ENCODE assay signal across 9 cellular contexts in the genomic region with DNA sequence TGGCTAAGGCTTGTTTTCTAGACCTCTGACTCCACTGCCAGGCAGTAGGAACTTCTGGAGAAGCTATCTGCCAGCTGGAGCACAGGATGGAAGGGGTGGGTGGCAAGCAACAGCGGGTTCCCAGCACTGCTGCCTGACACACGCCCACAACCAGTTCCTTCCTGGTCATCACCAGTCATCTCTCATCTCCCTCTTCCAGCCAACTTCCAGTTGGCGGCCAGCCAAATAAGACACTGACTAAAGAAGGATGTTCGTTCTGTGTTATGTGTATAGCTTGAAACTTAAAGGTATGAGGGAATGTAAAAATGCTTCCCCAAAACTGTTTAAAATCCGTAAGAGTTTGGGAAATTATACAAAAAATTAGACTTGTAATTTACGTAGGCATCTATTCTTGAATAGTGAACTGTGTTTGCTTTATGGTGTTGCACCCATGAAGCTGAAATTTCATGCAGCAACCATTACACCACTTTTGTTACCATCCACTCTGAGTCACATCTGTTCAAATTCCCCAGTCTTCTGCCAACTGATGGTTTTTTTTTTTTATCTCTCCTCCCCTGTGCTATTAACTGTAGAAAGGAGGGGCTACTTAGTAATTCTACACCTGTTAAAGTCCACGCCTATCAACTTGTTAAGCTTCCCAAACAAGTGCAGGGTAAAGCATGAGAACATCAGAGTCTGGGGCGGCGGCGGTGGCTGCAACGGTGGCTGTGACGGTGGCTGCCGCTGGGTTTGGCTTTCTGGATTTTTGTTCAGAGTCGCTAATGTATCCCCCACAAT.
DNase-seq lines count a peak whose midpoint lies in the region; ATAC-seq and TF ChIP-seq lines count a peak whose summit lies in the region.
"Had no signal": no experiment of that assay in that cellular context is flagged by ENCODE, and none has a peak within 500 bp of the region (broad histone marks: within the 10 kb centered on the region; RNA-seq: fewer than 3 reads in every experiment).

No MANE protein-coding gene starts in this region.

- no peaks in the 10 kb centered on the region for H3K9me3 Mint-ChIP-seq in mesothelial cell of epicardium
- no peaks in the 10 kb centered on the region for H3K9me3 Mint-ChIP-seq in immature natural killer cell
- H3K9me3 Mint-ChIP-seq in stimulated activated naive B cell treated with anti-CD40 and anti-IgM and Interleukin-4, amounts not matched to agents 10 μg/mL and 1 μg/mL and 100 μg/mL, for 72 hours: no peaks in the 10 kb centered on the region
- H3K9me3 Mint-ChIP-seq: memory B cell had no signal

- H3K4me3 ChIP-seq in HFF-Myc (replicated peaks; ENCODE audit: low read depth, low read length): no peak overlapping the region
- H3K4me3 ChIP-seq in choroid plexus epithelial cell (ENCODE audit: low read depth, low read length): no peak overlapping the region

- TF ChIP-seq CTCF in HFF-Myc (IDR thresholded peaks at IDR 0.05; ENCODE audit: low read depth, low read length, missing control alignments): no peak
- TF ChIP-seq CTCF in choroid plexus epithelial cell (conservative IDR thresholded peaks at IDR 0.05; ENCODE audit: low read depth, low read length): no peak
- no peak for TF ChIP-seq CTCF in mesothelial cell of epicardium (IDR thresholded peaks at IDR 0.05; ENCODE audit: unreplicated experiment)

- H3K4me1 Mint-ChIP-seq in mesothelial cell of epicardium (peaks cover 36% of the 10 kb centered on the region), immature natural killer cell (peaks cover 4 to 6% of the 10 kb centered on the region in 2 donors)
- peaks cover 0 to 15% of the 10 kb centered on the region in 2 donors for H3K4me1 Mint-ChIP-seq in stimulated activated naive B cell treated with anti-CD40 and anti-IgM and Interleukin-4, amounts not matched to agents 10 μg/mL and 1 μg/mL and 100 μg/mL, for 72 hours

- H3K27ac Mint-ChIP-seq in mesothelial cell of epicardium (peak overlapping the region; percentile 86), immature natural killer cell (no peak overlapping the region)
- no peak overlapping the region for H3K27ac Mint-ChIP-seq in stimulated activated naive B cell treated with anti-CD40 and anti-IgM and Interleukin-4, amounts not matched to agents 10 μg/mL and 1 μg/mL and 100 μg/mL, for 72 hours
- H3K27ac Mint-ChIP-seq: memory B cell had no signal

- H3K4me3 Mint-ChIP-seq in mesothelial cell of epicardium: peak overlapping the region; percentile 48
- no peak overlapping the region for H3K4me3 Mint-ChIP-seq in immature natural killer cell
- H3K4me3 Mint-ChIP-seq in stimulated activated naive B cell treated with anti-CD40 and anti-IgM and Interleukin-4, amounts not matched to agents 10 μg/mL and 1 μg/mL and 100 μg/mL, for 72 hours: no peak overlapping the region
- H3K4me3 Mint-ChIP-seq: memory B cell had no signal

- H3K36me3 Mint-ChIP-seq in mesothelial cell of epicardium: no peaks in the 10 kb centered on the region
- H3K36me3 Mint-ChIP-seq in immature natural killer cell: peaks cover 18 to 40% (median 26%) of the 10 kb centered on the region in 3 donors
- peaks cover 0 to 3% of the 10 kb centered on the region in 2 donors for H3K36me3 Mint-ChIP-seq in stimulated activated naive B cell treated with anti-CD40 and anti-IgM and Interleukin-4, amounts not matched to agents 10 μg/mL and 1 μg/mL and 100 μg/mL, for 72 hours
- H3K36me3 Mint-ChIP-seq: memory B cell had no signal

- H3K27me3 Mint-ChIP-seq in mesothelial cell of epicardium (ENCODE audit: low read depth) (no peaks in the 10 kb centered on the region), immature natural killer cell (ENCODE audit: low read depth in 3 of 3) (peaks cover 0 to 2% (median 0%) of the 10 kb centered on the region in 3 donors)
- no peaks in the 10 kb centered on the region for H3K27me3 Mint-ChIP-seq in stimulated activated naive B cell treated with anti-CD40 and anti-IgM and Interleukin-4, amounts not matched to agents 10 μg/mL and 1 μg/mL and 100 μg/mL, for 72 hours
- H3K27me3 Mint-ChIP-seq: memory B cell had no signal

- no peak for ATAC-seq in stimulated activated naive B cell treated with anti-CD40 and anti-IgM and Interleukin-4, amounts not matched to agents 10 μg/mL and 1 μg/mL and 100 μg/mL, for 72 hours (replicated peaks)
- ATAC-seq in HG03432 (IDR thresholded peaks at IDR 0.05; ENCODE audit: unreplicated experiment): no peak

- DNase-seq in HFF-Myc (ENCODE audit: extremely low read depth, low read depth) (peak; percentile 32), NCI-H446 treated with DMSO at 0.1 percent for 48 hours (lab: John Stamatoyannopoulos, UW) (peak; percentile 52), choroid plexus epithelial cell (ENCODE audit: low read depth) (peak; percentile 74), mesothelial cell of epicardium (ENCODE audit: low spot score in 2 of 2, unreplicated experiment in 2 of 2) (peak; percentile 23 to 47), immature natural killer cell (no peak)
- no peak for DNase-seq in stimulated activated naive B cell treated with anti-CD40 and anti-IgM and Interleukin-4, amounts not matched to agents 10 μg/mL and 1 μg/mL and 100 μg/mL, for 72 hours
- no peak for DNase-seq in activated CD4-positive, alpha-beta T cell treated with anti-CD3 and anti-CD28 coated beads, Interleukin-2, amount 50 U/mL, for 48 hours

Comparison
In these comparisons a context has a peak if more than half of its experiments do, and no peak if none do; other contexts are left out.
1. DNase-seq: peak in HFF-Myc (single experiment), NCI-H446 treated with DMSO at 0.1 percent for 48 hours (single experiment), choroid plexus epithelial cell (single experiment) and mesothelial cell of epicardium (2 of 2); none in immature natural killer cell (0 of 3), stimulated activated naive B cell treated with anti-CD40 and anti-IgM and Interleukin-4, amounts not matched to agents 10 μg/mL and 1 μg/mL and 100 μg/mL, for 72 hours (single experiment) and activated CD4-positive, alpha-beta T cell treated with anti-CD3 and anti-CD28 coated beads, Interleukin-2, amount 50 U/mL, for 48 hours (0 of 2).